Comparison of ENCODE assay signal across 23 cellular contexts in genomic region chr4:147388016-147388415, GRCh38.
DNase-seq lines count a peak whose midpoint lies in the region; ATAC-seq, FAIRE-seq and TF ChIP-seq lines count a peak whose summit lies in the region.
"Had no signal": no experiment of that assay in that cellular context is flagged by ENCODE, and none has a peak within 500 bp of the region (broad histone marks: within the 10 kb centered on the region; RNA-seq: fewer than 3 reads in every experiment).

No MANE protein-coding gene starts in this region.

- peak; percentile 31 for ATAC-seq in esophagus mucosa
- ATAC-seq in HG02763 (IDR thresholded peaks at IDR 0.05; ENCODE audit: unreplicated experiment), result no peak
- ATAC-seq: GM12878 had no signal

- DNase-seq in AG04449 (ENCODE audit: low read depth, low spot score), result peak; percentile 10
- peak; percentile 57 for DNase-seq in amniotic epithelial cell (ENCODE audit: low read depth)
- DNase-seq in keratinocyte (ENCODE audit: low read depth, low spot score), result no peak
- no peak for DNase-seq in H9
- DNase-seq in chondrocyte (ENCODE audit: low spot score), result no peak
- DNase-seq in GM10266 (ENCODE audit: extremely low spot score), result no peak
- DNase-seq: 8988T; DMS53; NCI-H1105; NCI-H146; NCI-H2029; NCI-H2227 treated with DMSO at 0.1 percent for 48 hours; NCI-H510A treated with DMSO at 0.1 percent for 48 hours; NCI-H774; NK-92 treated with Interleukin-12 subunit alpha and Interleukin-12 subunit beta, amount 100 ng/mL, for 24 hours; SIG-M5 had no signal

- H4K8ac ChIP-seq in H9 (replicated peaks; ENCODE audit: insufficient read length, low read depth, low read length), result no peak overlapping the region

- H3K23me2 ChIP-seq in H9 (ENCODE audit: insufficient read length, low read depth, low read length, poor library complexity, severe bottlenecking), result no peaks in the 10 kb centered on the region

- no peaks in the 10 kb centered on the region for H3K36me3 ChIP-seq in keratinocyte (ENCODE audit: control insufficient read depth in 2 of 2, extremely low read depth in 1 of 2, insufficient read depth in 2 of 2, low read length in 2 of 2)
- H3K36me3 ChIP-seq: HAP-1 had no signal

- no peak overlapping the region for H3T11ph ChIP-seq in H9 (ENCODE audit: low read length)

- dilution Hi-C loops in keratinocyte (cut with MboI; ENCODE audit: extremely low pct_ligation_motif_present, low sequenced_read_pairs), result no loop called here

- no peak overlapping the region for H4K5ac ChIP-seq in H9 (ENCODE audit: insufficient read length, low read depth, low read length)

- H2BK15ac ChIP-seq in H9 (ENCODE audit: low read depth, low read length), result no peak overlapping the region

- POLR2A ChIA-PET in AG04449 (lab: Yijun Ruan, JAX), result no interaction called here

- H3K4me3 ChIP-seq in AG04449 (ENCODE audit: low read depth, low read length), result no peak overlapping the region
- H3K4me3 ChIP-seq in keratinocyte (ENCODE audit: control insufficient read depth in 2 of 3, extremely low read depth in 1 of 3, insufficient read depth in 2 of 3, low read depth in 1 of 3, low read length in 3 of 3), result no peak overlapping the region
- H3K4me3 ChIP-seq: GM12878, HAP-1 had no signal

- H3K9me3 Mint-ChIP-seq in H9, result no peaks in the 10 kb centered on the region
- peaks cover 12% of the 10 kb centered on the region for H3K9me3 Mint-ChIP-seq in chondrocyte (ENCODE audit: low read depth)

- CTCF ChIA-PET in AG04449 (lab: Yijun Ruan, JAX), result no interaction called here

- H3K4me1 Mint-ChIP-seq in H9 (no peaks in the 10 kb centered on the region), chondrocyte (ENCODE audit: low read depth) (peaks cover 7% of the 10 kb centered on the region)

- no peak overlapping the region for H2BK5ac ChIP-seq in H9 (ENCODE audit: insufficient read length, low read length)

- H3K9ac ChIP-seq in keratinocyte (ENCODE audit: control insufficient read depth, extremely low read depth, insufficient read depth, low read length) (no peak overlapping the region), H9 (ENCODE audit: extremely low read depth, insufficient read length, low read length) (no peak overlapping the region)
- H3K9ac ChIP-seq: KMS-11 had no signal

- H3K4me1 ChIP-seq in keratinocyte (ENCODE audit: control insufficient read depth, extremely low read depth, insufficient read depth, low read length), result no peaks in the 10 kb centered on the region
- no peaks in the 10 kb centered on the region for H3K4me1 ChIP-seq in H9 (ENCODE audit: insufficient read depth, low read length)
- H3K4me1 ChIP-seq: HAP-1 had no signal

- WGBS in H9 (ENCODE audit: extremely low coverage, insufficient read length, low lambda C conversion rate), result no CpG with 5 or more reads among the region's 1 CpG

- H3K14ac ChIP-seq in H9 (ENCODE audit: insufficient read depth, low read length), result no peak overlapping the region

- no peak overlapping the region for H3K4ac ChIP-seq in H9 (ENCODE audit: low read depth, low read length)

- no peaks in the 10 kb centered on the region for H3K79me1 ChIP-seq in H9 (ENCODE audit: insufficient read depth, low read depth, low read length, poor library complexity, severe bottlenecking)

- no peak overlapping the region for H2AK5ac ChIP-seq in H9 (ENCODE audit: insufficient read length, low read length)

- no peak overlapping the region for H3K27ac Mint-ChIP-seq in H9
- no peak overlapping the region for H3K27ac Mint-ChIP-seq in chondrocyte (ENCODE audit: unreplicated experiment)

- H2BK20ac ChIP-seq in H9 (ENCODE audit: low read depth, low read length, poor library complexity, severe bottlenecking), result no peak overlapping the region

- no peaks in the 10 kb centered on the region for H3K9me3 ChIP-seq in keratinocyte (ENCODE audit: control insufficient read depth, low read depth, low read length)
- no peaks in the 10 kb centered on the region for H3K9me3 ChIP-seq in H9 (ENCODE audit: control insufficient read depth, low read depth, low read length)
- H3K9me3 ChIP-seq: HAP-1 had no signal

- H3K23ac ChIP-seq in H9 (ENCODE audit: insufficient read length, low read depth, low read length), result no peak overlapping the region

- no peak overlapping the region for H3K18ac ChIP-seq in H9 (ENCODE audit: insufficient read length, low read depth, low read length)

- H4K20me1 ChIP-seq in keratinocyte (ENCODE audit: control insufficient read depth, extremely low read depth, insufficient read depth, low read length) (no peaks in the 10 kb centered on the region), H9 (ENCODE audit: control insufficient read depth, insufficient read depth, insufficient read length) (no peaks in the 10 kb centered on the region)

- H3K27me3 Mint-ChIP-seq in H9 (ENCODE audit: low read depth) (no peaks in the 10 kb centered on the region), chondrocyte (ENCODE audit: low read depth) (no peaks in the 10 kb centered on the region)

- no peak overlapping the region for H3K4me2 ChIP-seq in keratinocyte (ENCODE audit: control insufficient read depth, extremely low read depth, insufficient read depth, low read depth, low read length)
- H3K4me2 ChIP-seq in H9 (ENCODE audit: insufficient read depth, insufficient read length, low read length), result no peak overlapping the region
- H3K4me2 ChIP-seq: KMS-11 had no signal

- FAIRE-seq in keratinocyte (lab: Jason Lieb, UNC), result peak; percentile 81
- FAIRE-seq: D721Med, GM12878 had no signal

- H3K79me2 ChIP-seq in keratinocyte (ENCODE audit: control insufficient read depth, insufficient read depth, low read length), result no peaks in the 10 kb centered on the region
- H3K79me2 ChIP-seq in H9 (ENCODE audit: insufficient read depth, low read length), result no peaks in the 10 kb centered on the region

- H3K4me3 Mint-ChIP-seq in H9, result no peak overlapping the region
- no peak overlapping the region for H3K4me3 Mint-ChIP-seq in chondrocyte (ENCODE audit: unreplicated experiment)

- H3K27me3 ChIP-seq in keratinocyte (ENCODE audit: control insufficient read depth, extremely low read depth, insufficient read depth, low read length) (no peaks in the 10 kb centered on the region), H9 (ENCODE audit: insufficient read depth, low read length) (no peaks in the 10 kb centered on the region)

- no peak overlapping the region for H3K56ac ChIP-seq in H9 (ENCODE audit: insufficient read length, low read depth, low read length)

- H3K36me3 Mint-ChIP-seq in H9 (ENCODE audit: insufficient read depth in 1 of 3, low read depth in 3 of 3), result no peaks in the 10 kb centered on the region
- H3K36me3 Mint-ChIP-seq in chondrocyte (ENCODE audit: low read depth), result no peaks in the 10 kb centered on the region

- no peak overlapping the region for H2AFZ ChIP-seq in keratinocyte (ENCODE audit: control insufficient read depth, low read length)
- H2AFZ ChIP-seq in H9 (ENCODE audit: low read length), result no peak overlapping the region

- no peak overlapping the region for H3K27ac ChIP-seq in keratinocyte (ENCODE audit: control insufficient read depth, insufficient read depth, low read length)
- no peak overlapping the region for H3K27ac ChIP-seq in H9 (ENCODE audit: insufficient read length, low read depth, low read length)
- H3K27ac ChIP-seq: C4-2B, KMS-11 had no signal

- no peaks in the 10 kb centered on the region for H3K9me1 ChIP-seq in keratinocyte (ENCODE audit: control insufficient read depth, extremely low read depth, insufficient read depth, low read length)

- no peak overlapping the region for H4K91ac ChIP-seq in H9 (ENCODE audit: insufficient read length, low read depth, low read length)

- no peak overlapping the region for H2BK12ac ChIP-seq in H9 (ENCODE audit: insufficient read length, low read depth, low read length)

- no peak overlapping the region for H2BK120ac ChIP-seq in H9 (ENCODE audit: low read depth, low read length, poor library complexity, severe bottlenecking)

- TF ChIP-seq CTCF in AG04449 (IDR thresholded peaks at IDR 0.05; ENCODE audit: insufficient read depth, low read length, missing control alignments) (no peak), keratinocyte (optimal IDR thresholded peaks at IDR 0.05 in 1 of 3, IDR thresholded peaks at IDR 0.05 in 1 of 3, conservative IDR thresholded peaks at IDR 0.05 in 1 of 3; ENCODE audit: extremely low read depth in 1 of 3, insufficient read depth in 2 of 3, low read length in 3 of 3) (no peak), H9 (conservative IDR thresholded peaks at IDR 0.05) (no peak), chondrocyte (IDR thresholded peaks at IDR 0.05) (no peak), GM10266 (IDR thresholded peaks at IDR 0.05; ENCODE audit: control insufficient read depth, insufficient read depth, low read depth, missing control alignments) (no peak)

Comparison
In these comparisons a context has a peak if more than half of its experiments do, and no peak if none do; other contexts are left out.
1. DNase-seq: peak in AG04449 (single experiment) and amniotic epithelial cell (single experiment); none in keratinocyte (single experiment), H9 (single experiment), chondrocyte (single experiment) and GM10266 (single experiment).